ENCODE assay signal across 26 cellular contexts in genomic region chr1:236078988-236079387, GRCh38. TPM values are rescaled to one million over a fixed set of nuclear protein-coding genes. Genes with fewer than 3 reads are reported as not detected.
A peak's percentile ranks its signal among the peaks of the same experiment; 100 is the strongest.
DNase-seq lines count a peak whose midpoint lies in the region; ATAC-seq, FAIRE-seq and TF ChIP-seq lines count a peak whose summit lies in the region.
"Had no signal": no experiment of that assay in that cellular context is flagged by ENCODE, and none has a peak within 500 bp of the region (broad histone marks: within the 10 kb centered on the region; RNA-seq: fewer than 3 reads in every experiment).

No MANE protein-coding gene starts in this region.

- H3K4ac ChIP-seq in IMR-90 (ENCODE audit: low read depth, low read length) = no peak overlapping the region

- H2BK5ac ChIP-seq in IMR-90 (ENCODE audit: low read depth, low read length, poor library complexity, severe bottlenecking) = no peak overlapping the region

- no peak overlapping the region for H3K4me3 ChIP-seq in HepG2 (replicated peaks in 1 of 3; ENCODE audit: insufficient read depth in 1 of 3, low read depth in 2 of 3, low read length in 3 of 3)
- no peak overlapping the region for H3K4me3 ChIP-seq in right lobe of liver
- H3K4me3 ChIP-seq in IMR-90 (ENCODE audit: insufficient read depth, low read depth, low read length) = no peak overlapping the region
- H3K4me3 ChIP-seq in choroid plexus epithelial cell (ENCODE audit: low read depth, low read length) = no peak overlapping the region
- H3K4me3 ChIP-seq: BLaER1, GM12878 had no signal

- DNase-seq in HepG2 (ENCODE audit: low spot score) (no peak), right lobe of liver (no peak), IMR-90 (no peak), choroid plexus epithelial cell (ENCODE audit: low read depth) (peak; percentile 27), left ventricle myocardium superior (no peak), cerebellar cortex (ENCODE audit: low spot score) (no peak)
- DNase-seq in activated CD4-positive, alpha-beta T cell treated with anti-CD3 and anti-CD28 coated beads for 48 hours = no peak
- DNase-seq: ACHN; BE2C; C1 segment of cervical spinal cord; CD4-positive, alpha-beta memory T cell; CD4-positive, CD25-positive, alpha-beta regulatory T cell; CD8-positive, alpha-beta memory T cell; COR-L47; DMS 273 treated with DMSO at 0.1 percent for 48 hours; DMS153; DMS53; DMS79; DND-41; EL; GDM1 had no signal

- FAIRE-seq in HepG2 (lab: Jason Lieb, UNC) = no peak
- FAIRE-seq: GM12878, GM12892, GM18507 had no signal

- H3K36me3 ChIP-seq in HepG2 (replicated peaks in 1 of 2; ENCODE audit: control insufficient read depth in 1 of 2, insufficient read depth in 2 of 2, low read length in 2 of 2) (no peaks in the 10 kb centered on the region), right lobe of liver (no peaks in the 10 kb centered on the region), IMR-90 (ENCODE audit: control insufficient read depth, insufficient read depth, low read length) (no peaks in the 10 kb centered on the region)
- H3K36me3 ChIP-seq: BE2C, BLaER1 had no signal

- no peak for TF ChIP-seq EP300 in HepG2 (IDR thresholded peaks at IDR 0.05; ENCODE audit: low read depth in 2 of 2, low read length in 2 of 2)
- no peak for TF ChIP-seq EP300 in HepG2 (CRISPR knock-in tag; IDR thresholded peaks at IDR 0.05; ENCODE audit: borderline replicate concordance)

- no peak overlapping the region for H2BK20ac ChIP-seq in IMR-90 (ENCODE audit: low read depth, low read length)

- H4K8ac ChIP-seq in IMR-90 (ENCODE audit: low read depth in 2 of 2, low read length in 2 of 2) = no peak overlapping the region

- no peaks in the 10 kb centered on the region for H3K9me1 ChIP-seq in IMR-90 (ENCODE audit: insufficient read depth, low read length)

- H3K27ac ChIP-seq in HepG2 (ENCODE audit: extremely low read length, insufficient read depth, low read length) = no peak overlapping the region
- H3K27ac ChIP-seq in right lobe of liver = no peak overlapping the region
- H3K27ac ChIP-seq in IMR-90 (ENCODE audit: insufficient read depth, low read length) = no peak overlapping the region
- H3K27ac ChIP-seq: 22Rv1, BLaER1 had no signal

- POLR2A ChIA-PET in HepG2 (lab: Yijun Ruan, JAX) = no interaction called here
- POLR2A ChIA-PET in IMR-90 (lab: Charles Lee; ENCODE audit: unreplicated experiment) = interaction anchor here (0.7 kb wide), 1 partner anchor 170 kb away, joined by 3 read pairs; no protein-coding TSS in a partner anchor

- dilution Hi-C loops in IMR-90 (cut with HindIII; ENCODE audit: low sequenced_read_pairs, unreplicated experiment) = no loop called here

- no peak overlapping the region for H4K5ac ChIP-seq in IMR-90 (ENCODE audit: low read depth, low read length)

- H2BK15ac ChIP-seq in IMR-90 (ENCODE audit: low read depth, low read length) = no peak overlapping the region

- peaks cover 0 to 10% of the 10 kb centered on the region in 2 experiments; a peak in 1 of 5 replicates for H3K27me3 ChIP-seq in HepG2 (ENCODE audit: control insufficient read depth in 1 of 2, insufficient read depth in 2 of 2, low read length in 2 of 2)
- no peaks in the 10 kb centered on the region for H3K27me3 ChIP-seq in right lobe of liver
- no peaks in the 10 kb centered on the region for H3K27me3 ChIP-seq in IMR-90 (ENCODE audit: control insufficient read depth, insufficient read depth, low read length)
- H3K27me3 ChIP-seq: BE2C, BLaER1 had no signal

- BruUV-seq in HepG2 (replicated peaks; lab: Mats Ljungman, UMichigan) (no TSS peak), IMR-90 (replicated peaks; lab: Mats Ljungman, UMichigan) (no TSS peak)

- H3K9me3 ChIP-seq in HepG2 (ENCODE audit: low read length) (no peaks in the 10 kb centered on the region), right lobe of liver (no peaks in the 10 kb centered on the region), IMR-90 (ENCODE audit: control insufficient read depth, insufficient read depth, low read length) (no peaks in the 10 kb centered on the region)

- H3K14ac ChIP-seq in IMR-90 (replicated peaks; ENCODE audit: low read depth, low read length) = no peak overlapping the region

- no peaks in the 10 kb centered on the region for H3K79me1 ChIP-seq in IMR-90 (ENCODE audit: low read depth in 1 of 2, low read length in 2 of 2)

- no peak overlapping the region for H2AK5ac ChIP-seq in IMR-90 (ENCODE audit: low read depth, low read length)

- H3K4me1 ChIP-seq in HepG2 (ENCODE audit: insufficient read depth, low read length) = peaks cover 39% of the 10 kb centered on the region
- H3K4me1 ChIP-seq in right lobe of liver = peaks cover 0 to 23% (median 7%) of the 10 kb centered on the region in 4 donors
- H3K4me1 ChIP-seq in IMR-90 (ENCODE audit: control insufficient read depth, insufficient read depth, low read length) = peaks cover 5% of the 10 kb centered on the region; the same call in 1 of the 2 replicates
- H3K4me1 ChIP-seq: BE2C, BLaER1 had no signal

- in situ Hi-C loops in HepG2 (cut with HindIII; ENCODE audit: extremely low pct_ligation_motif_present, low pct_unique_long_range_greater_than_20kb) = no loop called here
- in situ Hi-C loops in IMR-90 (cut with MboI; ENCODE audit: low sequenced_read_pairs) = no loop called here

- H3K18ac ChIP-seq in IMR-90 (ENCODE audit: low read depth, low read length) = no peak overlapping the region

- no peak overlapping the region for H2AK9ac ChIP-seq in IMR-90 (replicated peaks; ENCODE audit: low read depth, low read length, poor library complexity)

- H3K23ac ChIP-seq in IMR-90 (ENCODE audit: low read depth, low read length) = no peak overlapping the region

- H2AFZ ChIP-seq in HepG2 (ENCODE audit: low read length) (no peak overlapping the region), IMR-90 (replicated peaks; ENCODE audit: low read length, poor library complexity) (no peak overlapping the region)

- no peak overlapping the region for H3K9ac ChIP-seq in HepG2 (ENCODE audit: insufficient read depth, low read depth, low read length)
- H3K9ac ChIP-seq in IMR-90 (ENCODE audit: low read depth, low read length) = no peak overlapping the region
- H3K9ac ChIP-seq: BLaER1 had no signal

- TF ChIP-seq POLR2A in HepG2 (IDR thresholded peaks at IDR 0.05; ENCODE audit: insufficient read depth in 1 of 2, low read depth in 2 of 2, low read length in 2 of 2) (no peak), right lobe of liver (IDR thresholded peaks at IDR 0.05) (no peak), IMR-90 (IDR thresholded peaks at IDR 0.05; ENCODE audit: low read depth, low read length) (no peak)

- H3K4me2 ChIP-seq in HepG2 (ENCODE audit: low read depth, low read length) = no peak overlapping the region
- no peak overlapping the region for H3K4me2 ChIP-seq in IMR-90 (ENCODE audit: low read depth, low read length)
- H3K4me2 ChIP-seq: BLaER1 had no signal

- TF ChIP-seq RAD21 in HepG2 (CRISPR knock-in tag; IDR thresholded peaks at IDR 0.05) (no peak), IMR-90 (IDR thresholded peaks at IDR 0.05; ENCODE audit: low read length) (no peak)

- no peaks in the 10 kb centered on the region for H3K79me2 ChIP-seq in HepG2 (ENCODE audit: insufficient read depth, low read length)

- intact Hi-C loops in HepG2 (cut with micrococcal nuclease; ENCODE audit: unreplicated experiment) = no loop called here
- intact Hi-C loops in right lobe of liver (cut with DNase I) = no loop called here
- intact Hi-C loops in IMR-90 (cut with micrococcal nuclease) = no loop called here
- intact Hi-C loops in left ventricle myocardium superior (cut with micrococcal nuclease) = no loop called here

- CTCF ChIA-PET in HepG2 (lab: Yijun Ruan, JAX; ENCODE audit: low intra/inter-chr PET ratio, low total read pairs) = no interaction called here
- CTCF ChIA-PET in IMR-90 (lab: Yijun Ruan, JAX) = interaction anchor here (0.7 kb wide), 1 partner anchor 444 kb away, joined by 7 read pairs; no protein-coding TSS in a partner anchor

- ATAC-seq in HepG2 (no peak), right lobe of liver (no peak), IMR-90 (ENCODE audit: low read depth) (no peak), left ventricle myocardium superior (no peak)
- ATAC-seq: GM12878 had no signal

- H3K56ac ChIP-seq in IMR-90 (ENCODE audit: extremely low read depth, insufficient read depth, low read length) = no peak overlapping the region

- H4K20me1 ChIP-seq in HepG2 (ENCODE audit: insufficient read depth, low read length) (no peaks in the 10 kb centered on the region), IMR-90 (ENCODE audit: insufficient read depth, low read length) (no peaks in the 10 kb centered on the region)
- H4K20me1 ChIP-seq: BLaER1 had no signal

- H4K91ac ChIP-seq in IMR-90 (ENCODE audit: insufficient read depth, low read depth, low read length) = no peak overlapping the region

- H2BK120ac ChIP-seq in IMR-90 (ENCODE audit: low read depth, low read length) = no peak overlapping the region

- whole genome bisulfite sequencing in HepG2 (ENCODE audit: low lambda C conversion rate) = 80% methylated on average over 2 of the region's 2 CpGs
- WGBS in right lobe of liver (ENCODE audit: insufficient coverage, low coverage, low lambda C conversion rate, missing lambda C conversion rate) = 60% methylated on average over 2 of the region's 2 CpGs
- WGBS in IMR-90 (ENCODE audit: extremely low coverage in 2 of 2, insufficient read length in 1 of 2), 2 experiments = 83% methylated on average over 1 of the region's 2 CpGs; no CpG with 5 or more reads in 1 of the 2 experiments

- TF ChIP-seq CTCF in HepG2 (CRISPR knock-in tag; IDR thresholded peaks at IDR 0.05) = no peak
- TF ChIP-seq CTCF in right lobe of liver (IDR thresholded peaks at IDR 0.05) = no peak
- no peak for TF ChIP-seq CTCF in IMR-90 (conservative IDR thresholded peaks at IDR 0.05; ENCODE audit: low read depth, low read length)
- TF ChIP-seq CTCF in choroid plexus epithelial cell (conservative IDR thresholded peaks at IDR 0.05; ENCODE audit: low read depth, low read length) = no peak

RNA-seq across cellular contexts. Expression of gene NID1, which starts 14.1 kb away (rescaled TPM):
- total RNA-seq in HepG2 (2016; rRNA removed; fragmentation: Illumina TruSeq; extraction: Trizol) (29.3 and 50.2 TPM in 2 replicates), right lobe of liver (10 to 100 TPM; 45.7 to 67.1 (median 59.1) TPM), IMR-90 (2012; rRNA removed) (21.9 and 23.9 TPM in 2 replicates), left ventricle myocardium superior (47.6 TPM)
- 5.0 and 5.1 TPM in 2 replicates for total RNA-seq in HepG2 (2016; cell fraction: cytosol; rRNA removed; fragmentation: Illumina TruSeq; extraction: Trizol; ENCODE audit: low read depth)
- 22.1 and 49.8 TPM in 2 replicates for total RNA-seq in HepG2 (2016; cell fraction: insoluble cytoplasmic fraction; rRNA removed; fragmentation: Illumina TruSeq; extraction: Trizol)
- total RNA-seq in HepG2 (2016; cell fraction: membrane; rRNA removed; fragmentation: Illumina TruSeq; extraction: Trizol) = 10.8 and 12.4 TPM in 2 replicates
- 68.9 and 87.3 TPM in 2 replicates for total RNA-seq in HepG2 (2016; cell fraction: nucleus; rRNA removed; fragmentation: Illumina TruSeq; extraction: Trizol)
- polyA plus RNA-seq in HepG2 (2011; rRNA removed) (56.1 and 77.2 TPM in 2 replicates), IMR-90 (2012; rRNA removed) (80.8 and 83.3 TPM in 2 replicates)
- 45.0 and 56.5 TPM in 2 replicates for polyA plus RNA-seq in HepG2 (2011; cell fraction: cytosol; rRNA removed)
- polyA plus RNA-seq in HepG2 (2011; cell fraction: nucleus; rRNA removed) = 102 and 105 TPM in 2 replicates
- 122 and 152 TPM in 2 replicates for polyA plus RNA-seq in HepG2 (2012)
- polyA plus RNA-seq in HepG2 (2016; cell fraction: cytosol; fragmentation: Illumina TruSeq; extraction: Trizol; ENCODE audit: low read depth) = 2.7 and 3.2 TPM in 2 replicates
- polyA plus RNA-seq in HepG2 (2016; cell fraction: insoluble cytoplasmic fraction; fragmentation: Illumina TruSeq; extraction: Trizol; ENCODE audit: low read depth) = 25.6 and 37.4 TPM in 2 replicates
- 7.7 and 9.8 TPM in 2 replicates for polyA plus RNA-seq in HepG2 (2016; cell fraction: membrane; fragmentation: Illumina TruSeq; extraction: Trizol; ENCODE audit: low read depth)
- polyA plus RNA-seq in HepG2 (2016; cell fraction: nucleus; fragmentation: Illumina TruSeq; extraction: Trizol; ENCODE audit: insufficient read depth, low read depth) = 108 and 114 TPM in 2 replicates
- polyA minus RNA-seq in HepG2 (2011; rRNA and poly(A)+ RNA removed; ENCODE audit: low replicate concordance) = 173 TPM in 1 of 2 replicates, not detected in the other
- polyA minus RNA-seq in HepG2 (2011; cell fraction: cytosol; rRNA and poly(A)+ RNA removed) = 109 and 121 TPM in 2 replicates
- 60.0 and 68.8 TPM in 2 replicates for polyA minus RNA-seq in HepG2 (2011; cell fraction: nucleus; rRNA and poly(A)+ RNA removed)
- polyA plus RNA-seq in IMR-90 (2012; cell fraction: cytosol; rRNA removed) = 47.5 and 63.2 TPM in 2 replicates
- 33.2 and 41.3 TPM in 2 replicates for polyA plus RNA-seq in IMR-90 (2012; cell fraction: nucleus; rRNA removed; ENCODE audit: low replicate concordance)
- polyA plus RNA-seq: CD4-positive, alpha-beta memory T cell; CD4-positive, CD25-positive, alpha-beta regulatory T cell; CD8-positive, alpha-beta memory T cell had no signal
